17 cellular contexts compared by ENCODE assay signal in the genomic region with DNA sequence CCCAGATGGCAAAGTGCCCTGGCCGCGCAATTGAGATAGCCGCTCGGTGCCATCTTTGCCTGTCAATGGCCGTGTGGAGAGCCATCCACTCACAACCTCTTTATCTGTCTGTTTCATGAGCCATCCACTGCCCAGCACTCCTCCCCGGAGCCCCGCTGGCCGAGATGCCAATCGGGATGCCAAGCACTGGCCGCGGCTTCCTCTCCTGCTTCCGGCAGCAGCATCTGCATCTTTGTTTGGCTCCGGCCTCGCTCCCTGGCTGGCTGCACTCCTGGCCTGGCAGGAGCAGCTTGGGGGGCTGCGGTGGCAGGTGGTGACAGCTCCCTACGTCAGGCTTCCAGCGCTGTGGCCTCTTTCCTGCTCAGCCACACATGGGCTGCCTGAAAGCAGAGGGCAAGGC.
A peak's percentile ranks its signal among the peaks of the same experiment; 100 is the strongest.
DNase-seq lines count a peak whose midpoint lies in the region; ATAC-seq and TF ChIP-seq lines count a peak whose summit lies in the region.
"Had no signal": no experiment of that assay in that cellular context is flagged by ENCODE, and none has a peak within 500 bp of the region (broad histone marks: within the 10 kb centered on the region; RNA-seq: fewer than 3 reads in every experiment).

No MANE protein-coding gene starts in this region.

- H3K36me3 Mint-ChIP-seq in T-helper 17 cell (ENCODE audit: low read depth): no peaks in the 10 kb centered on the region

- H3K27me3 Mint-ChIP-seq in T-helper 17 cell: no peaks in the 10 kb centered on the region

- no peaks in the 10 kb centered on the region for H3K36me3 ChIP-seq in testis (ENCODE audit: low read depth, missing control alignments)
- H3K36me3 ChIP-seq: SJCRH30 had no signal

- H3K4me3 ChIP-seq in testis: no peak overlapping the region
- H3K4me3 ChIP-seq: A549, SJCRH30 had no signal

- TF ChIP-seq CTCF in testis (IDR thresholded peaks at IDR 0.05): no peak

- H3K9me3 ChIP-seq in T-helper 17 cell (ENCODE audit: control insufficient read depth, low read length, poor library complexity, severe bottlenecking): no peaks in the 10 kb centered on the region
- H3K9me3 ChIP-seq in testis: no peaks in the 10 kb centered on the region
- H3K9me3 ChIP-seq: A549, SJCRH30 had no signal

- ATAC-seq in T-helper 17 cell: no peak
- peak; percentile 27 for ATAC-seq in left ventricle myocardium superior
- ATAC-seq: A549 had no signal

- TF ChIP-seq POLR2A in testis (IDR thresholded peaks at IDR 0.05): no peak

- peak overlapping the region; percentile 82 for H3K27ac Mint-ChIP-seq in T-helper 17 cell

- H3K4me3 Mint-ChIP-seq in T-helper 17 cell: no peak overlapping the region

- H3K4me1 ChIP-seq in testis: no peaks in the 10 kb centered on the region
- H3K4me1 ChIP-seq: A549, SJCRH30 had no signal

- DNase-seq in NCI-H748 (lab: John Stamatoyannopoulos, UW; ENCODE audit: unreplicated experiment): peak; percentile 4
- DNase-seq in NCI-H748 treated with DMSO at 0.1 percent for 48 hours (lab: John Stamatoyannopoulos, UW): no peak
- no peak for DNase-seq in T-helper 17 cell
- DNase-seq in left ventricle myocardium superior: no peak
- peak; percentile 76 for DNase-seq in posterior vena cava (ENCODE audit: low spot score)
- no peak for DNase-seq in testis
- DNase-seq in activated CD8-positive, alpha-beta memory T cell treated with anti-CD3 and anti-CD28 coated beads, Interleukin-2, amount 50 U/mL, for 4 hours: no peak
- DNase-seq: DMS153, GOT3, KBM-7, NCI-H1048, NCI-H1694 treated with DMSO at 0.1 percent for 48 hours, NCI-H526 treated with DMSO at 0.1 percent for 48 hours, RPMI8226, SJCRH30 had no signal

- intact Hi-C loops in left ventricle myocardium superior (cut with micrococcal nuclease): no loop called here
- intact Hi-C loops in posterior vena cava (cut with DNase I): no loop called here
- intact Hi-C loops in testis (cut with DNase I; ENCODE audit: low total_unique reads): no loop called here

- no peak overlapping the region for H3K27ac ChIP-seq in testis
- H3K27ac ChIP-seq: A549, C4-2B, SJCRH30 had no signal

- WGBS in testis, 2 donors: 93 to 96% methylated on average over 13 to 17 of the region's 17 CpGs

- no peaks in the 10 kb centered on the region for H3K27me3 ChIP-seq in testis
- H3K27me3 ChIP-seq: SJCRH30 had no signal

- H3K4me1 Mint-ChIP-seq in T-helper 17 cell: peaks cover 6% of the 10 kb centered on the region

Comparison
In these comparisons a context has a peak if more than half of its experiments do, and no peak if none do; other contexts are left out.
1. DNase-seq: peak in NCI-H748 (single experiment) and posterior vena cava (single experiment); none in NCI-H748 treated with DMSO at 0.1 percent for 48 hours (single experiment), T-helper 17 cell (0 of 3), left ventricle myocardium superior (single experiment), testis (single experiment) and activated CD8-positive, alpha-beta memory T cell treated with anti-CD3 and anti-CD28 coated beads, Interleukin-2, amount 50 U/mL, for 4 hours (single experiment).